Comparison of ENCODE assay signal across 8 cellular contexts in the genomic region with DNA sequence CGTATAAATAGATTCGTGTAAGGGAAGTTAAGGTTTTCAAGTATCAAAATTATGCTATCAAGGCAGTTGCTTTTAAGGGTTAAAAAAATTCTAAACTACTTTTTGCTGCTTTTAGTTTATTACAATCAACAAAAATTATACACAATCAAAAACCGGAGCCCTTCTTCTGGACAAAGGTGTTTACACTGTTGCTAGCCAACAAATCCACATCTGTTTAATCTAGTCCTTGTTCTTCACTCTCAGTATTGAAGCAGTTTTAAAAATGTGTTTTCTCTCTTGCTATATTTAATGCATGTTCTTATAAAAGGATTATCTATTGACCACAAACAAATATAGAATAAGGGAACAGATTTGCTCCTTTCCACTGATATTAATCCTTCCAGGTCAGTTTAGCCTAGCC. TPM values are rescaled to one million over a fixed set of nuclear protein-coding genes. Genes with fewer than 3 reads are reported as not detected.
DNase-seq lines count a peak whose midpoint lies in the region; ATAC-seq and TF ChIP-seq lines count a peak whose summit lies in the region.

No MANE protein-coding gene starts in this region.

- H3K27me3 Mint-ChIP-seq in Caco-2 (ENCODE audit: insufficient read depth, unreplicated experiment): no peaks in the 10 kb centered on the region
- no peaks in the 10 kb centered on the region for H3K27me3 Mint-ChIP-seq in dendritic cell treated with granulocyte-macrophage colony-stimulating factor and Interleukin-4, amounts not matched to agents 40 ng/mL and 50 ng/mL, for 4 days

- H2AFZ ChIP-seq in neuron (ENCODE audit: low read depth, low read length): no peak overlapping the region

- DNase-seq in Caco-2 (no peak), MG63 (no peak), dedifferentiated amniotic fluid mesenchymal stem cell (ENCODE audit: extremely low spot score) (no peak), NCI-H187 treated with DMSO at 0.1 percent for 48 hours (lab: John Stamatoyannopoulos, UW) (no peak), AG20443 (ENCODE audit: low spot score) (no peak)

- peaks cover 24% of the 10 kb centered on the region for H3K4me1 ChIP-seq in Caco-2
- H3K4me1 ChIP-seq in neuron (ENCODE audit: insufficient read depth, low read length): peaks cover 31% of the 10 kb centered on the region

- BruUV-seq in Caco-2 (replicated peaks; lab: Mats Ljungman, UMichigan): no TSS peak

- peaks cover 7% of the 10 kb centered on the region for H3K4me1 Mint-ChIP-seq in Caco-2 (ENCODE audit: low read depth, unreplicated experiment)
- H3K4me1 Mint-ChIP-seq in dendritic cell treated with granulocyte-macrophage colony-stimulating factor and Interleukin-4, amounts not matched to agents 40 ng/mL and 50 ng/mL, for 4 days (ENCODE audit: low read depth): peaks cover 39% of the 10 kb centered on the region

- peak overlapping the region; percentile 96 for H3K4me3 ChIP-seq in Caco-2 (ENCODE audit: low read depth, low read length)
- peak overlapping the region; percentile 88 for H3K4me3 ChIP-seq in MG63
- peak overlapping the region; percentile 93 for H3K4me3 ChIP-seq in neuron (ENCODE audit: low read length)

- peaks cover 67% of the 10 kb centered on the region for H3K36me3 Mint-ChIP-seq in Caco-2 (ENCODE audit: insufficient read depth, unreplicated experiment)
- peaks cover 77% of the 10 kb centered on the region for H3K36me3 Mint-ChIP-seq in dendritic cell treated with granulocyte-macrophage colony-stimulating factor and Interleukin-4, amounts not matched to agents 40 ng/mL and 50 ng/mL, for 4 days (ENCODE audit: low read depth)

- H3K36me3 ChIP-seq in Caco-2 (ENCODE audit: control insufficient read depth, insufficient read depth, low read length): no peaks in the 10 kb centered on the region; the same call in 1 of the 2 replicates
- H3K36me3 ChIP-seq in MG63: peaks cover 64% of the 10 kb centered on the region
- peaks cover 55% of the 10 kb centered on the region for H3K36me3 ChIP-seq in neuron (ENCODE audit: insufficient read depth, low read length)

- CTCF ChIA-PET in Caco-2 (lab: Charles Lee): no interaction called here

- ATAC-seq in HG02588 (IDR thresholded peaks at IDR 0.05; ENCODE audit: unreplicated experiment): no peak

- no peaks in the 10 kb centered on the region for H3K9me3 Mint-ChIP-seq in Caco-2 (ENCODE audit: unreplicated experiment)
- H3K9me3 Mint-ChIP-seq in dendritic cell treated with granulocyte-macrophage colony-stimulating factor and Interleukin-4, amounts not matched to agents 40 ng/mL and 50 ng/mL, for 4 days: peaks cover under 1% of the 10 kb centered on the region

- POLR2A ChIA-PET in Caco-2 (lab: Charles Lee): no interaction called here

- TF ChIP-seq CTCF in Caco-2 (IDR thresholded peaks at IDR 0.05; ENCODE audit: insufficient read depth in 1 of 2, low read depth in 1 of 2, low read length in 1 of 2, severe bottlenecking in 1 of 2, unreplicated experiment in 1 of 2): no peak

- H3K27me3 ChIP-seq in Caco-2 (replicated peaks; ENCODE audit: control insufficient read depth, insufficient read depth, low read length) (no peaks in the 10 kb centered on the region), MG63 (no peaks in the 10 kb centered on the region), neuron (ENCODE audit: insufficient read depth, low read length) (no peaks in the 10 kb centered on the region)

- H3K9me3 ChIP-seq in Caco-2: peaks cover 10% of the 10 kb centered on the region
- peaks cover 9% of the 10 kb centered on the region for H3K9me3 ChIP-seq in MG63
- peaks cover 6% of the 10 kb centered on the region for H3K9me3 ChIP-seq in neuron (ENCODE audit: low read length)

- intact Hi-C loops in Caco-2 (cut with micrococcal nuclease; ENCODE audit: unreplicated experiment): loop anchor here (5.0 kb wide), 3 partner anchors 125 to 300 kb away; a partner anchor contains a TSS
- intact Hi-C loops in dendritic cell treated with granulocyte-macrophage colony-stimulating factor and Interleukin-4, amounts not matched to agents 40 ng/mL and 50 ng/mL, for 4 days (cut with micrococcal nuclease): loop anchor here (5.0 to 10.0 kb wide), 2 partner anchors 65 to 87 kb away; no protein-coding TSS in a partner anchor

- peak overlapping the region; percentile 80 for H3K4me3 Mint-ChIP-seq in Caco-2 (ENCODE audit: unreplicated experiment)
- peak overlapping the region; percentile 95 for H3K4me3 Mint-ChIP-seq in dendritic cell treated with granulocyte-macrophage colony-stimulating factor and Interleukin-4, amounts not matched to agents 40 ng/mL and 50 ng/mL, for 4 days

- H3K27ac Mint-ChIP-seq in Caco-2 (ENCODE audit: unreplicated experiment): no peak overlapping the region
- H3K27ac Mint-ChIP-seq in dendritic cell treated with granulocyte-macrophage colony-stimulating factor and Interleukin-4, amounts not matched to agents 40 ng/mL and 50 ng/mL, for 4 days: peak overlapping the region; percentile 99

RNA-seq across cellular contexts. Expression of a gene that starts 2.5 kb away (rescaled TPM):
- 11.1 and 11.8 TPM in 2 replicates for total RNA-seq in Caco-2 (2022)
- 12.4 and 23.6 TPM in 2 replicates for total RNA-seq in MG63 (2014; rRNA removed; shearing (Covaris generic); ENCODE audit: low replicate concordance)
